In genomic region chr22:30196867-30197336, GRCh38 we compare ENCODE assay signal across 8 cellular contexts. TPM values are rescaled to one million over a fixed set of nuclear protein-coding genes. Genes with fewer than 3 reads are reported as not detected.
DNase-seq lines count a peak whose midpoint lies in the region; ATAC-seq and TF ChIP-seq lines count a peak whose summit lies in the region.

No MANE protein-coding gene starts in this region.

- intact Hi-C loops in colonic mucosa (cut with DNase I), result no loop called here
- intact Hi-C loops in naive thymus-derived CD4-positive, alpha-beta T cell (cut with micrococcal nuclease), result loop anchor here in 1 of 2 donors (2.0 kb wide), 1 partner anchor 24 kb away; no protein-coding TSS in a partner anchor

- H3K36me3 ChIP-seq in BLaER1 (no peaks in the 10 kb centered on the region), KOPT-K1 (ENCODE audit: insufficient read depth, low read length) (no peaks in the 10 kb centered on the region), colonic mucosa (no peaks in the 10 kb centered on the region)
- no peaks in the 10 kb centered on the region for H3K36me3 ChIP-seq in naive thymus-derived CD4-positive, alpha-beta T cell (ENCODE audit: control insufficient read depth in 2 of 3, insufficient read depth in 3 of 3, low read length in 3 of 3)

- H3K9me3 Mint-ChIP-seq in naive thymus-derived CD4-positive, alpha-beta T cell, result peaks cover 0 to 13% (median 0%) of the 10 kb centered on the region in 11 donors

- H3K27ac ChIP-seq in BLaER1 (peak overlapping the region; percentile 53; the same call in 1 of the 2 replicates), KOPT-K1 (ENCODE audit: low read depth, low read length, poor library complexity, severe bottlenecking) (peak overlapping the region; percentile 64), colonic mucosa (peak overlapping the region; percentile 58)
- no peak overlapping the region for H3K27ac ChIP-seq in naive thymus-derived CD4-positive, alpha-beta T cell (ENCODE audit: low read depth, low read length)

- H3K9ac ChIP-seq in BLaER1, result no peak overlapping the region
- no peak overlapping the region for H3K9ac ChIP-seq in colonic mucosa (ENCODE audit: low read depth in 2 of 2, low read length in 2 of 2)

- H3K4me1 ChIP-seq in BLaER1 (peaks cover 31% of the 10 kb centered on the region), colonic mucosa (no peaks in the 10 kb centered on the region)
- peaks cover 9 to 13% of the 10 kb centered on the region in 2 donors for H3K4me1 ChIP-seq in naive thymus-derived CD4-positive, alpha-beta T cell (ENCODE audit: control insufficient read depth in 2 of 2, insufficient read depth in 2 of 2, low read length in 2 of 2)

- no peaks in the 10 kb centered on the region for H3K27me3 Mint-ChIP-seq in naive thymus-derived CD4-positive, alpha-beta T cell

- ATAC-seq in naive thymus-derived CD4-positive, alpha-beta T cell, result no peak
- no peak for ATAC-seq in GM19455 (IDR thresholded peaks at IDR 0.05; ENCODE audit: unreplicated experiment)

- DNase-seq in colonic mucosa, result no peak
- DNase-seq in naive thymus-derived CD4-positive, alpha-beta T cell, result no peak
- no peak for DNase-seq in NCI-H2171 (lab: John Stamatoyannopoulos, UW)
- DNase-seq in stimulated activated naive CD4-positive, alpha-beta T cell (lab: John Stamatoyannopoulos, UW), result no peak
- DNase-seq in GM19238 (ENCODE audit: insufficient read length, low spot score), result no peak

- no peak for TF ChIP-seq CTCF in colonic mucosa (IDR thresholded peaks at IDR 0.05)

- H3K4me3 Mint-ChIP-seq in naive thymus-derived CD4-positive, alpha-beta T cell, result peak overlapping the region in 9 of 10 donors; percentile 5 to 73 (median 59)

- H3K4me2 ChIP-seq in BLaER1, result peak overlapping the region; percentile 72

- H3K9me3 ChIP-seq in BLaER1, result no peaks in the 10 kb centered on the region
- no peaks in the 10 kb centered on the region for H3K9me3 ChIP-seq in KOPT-K1 (ENCODE audit: insufficient read depth, low read length, poor library complexity, severe bottlenecking)
- no peaks in the 10 kb centered on the region for H3K9me3 ChIP-seq in colonic mucosa
- no peaks in the 10 kb centered on the region for H3K9me3 ChIP-seq in naive thymus-derived CD4-positive, alpha-beta T cell (ENCODE audit: control insufficient read depth in 2 of 3, low read length in 3 of 3)

- no peaks in the 10 kb centered on the region for H4K20me1 ChIP-seq in BLaER1

- H3K4me3 ChIP-seq in BLaER1 (no peak overlapping the region), colonic mucosa (no peak overlapping the region)
- H3K4me3 ChIP-seq in naive thymus-derived CD4-positive, alpha-beta T cell (ENCODE audit: low read length), result no peak overlapping the region

- POLR2A ChIA-PET in naive thymus-derived CD4-positive, alpha-beta T cell (lab: Charles Lee), result no interaction called here

- CTCF ChIA-PET in naive thymus-derived CD4-positive, alpha-beta T cell (lab: Charles Lee), result no interaction called here

- H3K4me1 Mint-ChIP-seq in naive thymus-derived CD4-positive, alpha-beta T cell, result peaks cover 7 to 72% (median 37%) of the 10 kb centered on the region in 7 donors

- H3K27ac Mint-ChIP-seq in naive thymus-derived CD4-positive, alpha-beta T cell, result peak overlapping the region in 4 of 9 donors; percentile 34 to 95 (median 52)

- H3K36me3 Mint-ChIP-seq in naive thymus-derived CD4-positive, alpha-beta T cell, result peaks cover 0 to 32% (median 0%) of the 10 kb centered on the region in 5 donors

- H3K27me3 ChIP-seq in BLaER1 (no peaks in the 10 kb centered on the region), colonic mucosa (no peaks in the 10 kb centered on the region)
- H3K27me3 ChIP-seq in naive thymus-derived CD4-positive, alpha-beta T cell (ENCODE audit: control insufficient read depth in 2 of 2, insufficient read depth in 2 of 2, low read length in 2 of 2), result no peaks in the 10 kb centered on the region

RNA-seq across cellular contexts. Expression of gene LIF, which starts 49.7 kb away (rescaled TPM):
- total RNA-seq in colonic mucosa, result 10 to 100 TPM in 1 of 2 donors, 1 to 10 TPM in 1; 9.5 to 12.5 TPM
- 100 to 1,000 TPM in 1 of 5 experiments, under 1 TPM in 2, not detected in 2; 0.64 to 260 (median 0.98) TPM for total RNA-seq in naive thymus-derived CD4-positive, alpha-beta T cell
- not detected for polyA plus RNA-seq in naive thymus-derived CD4-positive, alpha-beta T cell
